Comparison of ENCODE assay signal across 8 cellular contexts in genomic region chr2:178397002-178397605, GRCh38. TPM values are rescaled to one million over a fixed set of nuclear protein-coding genes. Genes with fewer than 3 reads are reported as not detected.
A peak's percentile ranks its signal among the peaks of the same experiment; 100 is the strongest.
DNase-seq lines count a peak whose midpoint lies in the region; ATAC-seq and TF ChIP-seq lines count a peak whose summit lies in the region.

No MANE protein-coding gene starts in this region.

- H2AFZ ChIP-seq in PC-9 (no peak overlapping the region), neural cell (ENCODE audit: low read depth, low read length) (no peak overlapping the region)

- TF ChIP-seq EP300 in neural cell (conservative IDR thresholded peaks at IDR 0.05; ENCODE audit: poor library complexity, severe bottlenecking) = no peak

- TF ChIP-seq POLR2A in erythroblast (IDR thresholded peaks at IDR 0.05; ENCODE audit: low read length) = no peak

- H3F3A ChIP-seq in PC-9 (ENCODE audit: insufficient read depth, low read depth) (no peaks in the 10 kb centered on the region), neural cell (ENCODE audit: insufficient read depth, low read length, poor library complexity, severe bottlenecking) (no peaks in the 10 kb centered on the region)

- H3K4me3 ChIP-seq in PC-9 (no peak overlapping the region), neural cell (ENCODE audit: low read length) (no peak overlapping the region)

- no peaks in the 10 kb centered on the region for H3K79me2 ChIP-seq in PC-9 (ENCODE audit: low read depth)
- H3K79me2 ChIP-seq in neural cell (replicated peaks; ENCODE audit: insufficient read depth, low read length) = no peaks in the 10 kb centered on the region

- peak; percentile 58 for TF ChIP-seq RAD21 in neural cell (conservative IDR thresholded peaks at IDR 0.05)

- H3K9me2 ChIP-seq in PC-9 (ENCODE audit: insufficient read depth) (no peaks in the 10 kb centered on the region), neural cell (ENCODE audit: insufficient read depth, low read length) (no peaks in the 10 kb centered on the region)

- H3K27ac ChIP-seq in PC-9 (no peak overlapping the region), neural cell (ENCODE audit: low read length) (no peak overlapping the region)

- peak; percentile 94 for TF ChIP-seq CTCF in PC-9 (conservative IDR thresholded peaks at IDR 0.05)
- peak; percentile 70 for TF ChIP-seq CTCF in neural cell (IDR thresholded peaks at IDR 0.05; ENCODE audit: poor library complexity, severe bottlenecking)
- TF ChIP-seq CTCF in omental fat pad (IDR thresholded peaks at IDR 0.05) = no peak

- CTCF ChIA-PET in PC-9 (lab: Charles Lee) = interaction anchor here (6.5 kb wide), 1 partner anchor 17 kb away, joined by 37 read pairs; no protein-coding TSS in a partner anchor

- H3K4me1 ChIP-seq in PC-9 (replicated peaks; ENCODE audit: insufficient read depth) = no peaks in the 10 kb centered on the region

- DNase-seq in NCI-H1436 (lab: John Stamatoyannopoulos, UW) (peak; percentile 44), NCI-H1436 treated with DMSO at 0.1 percent for 48 hours (lab: John Stamatoyannopoulos, UW) (no peak), HuH-7 (ENCODE audit: low spot score) (peak; percentile 23), PC-9 (no peak), erythroblast (lab: John Stamatoyannopoulos, UW) (peak; percentile 41 to 64), omental fat pad (ENCODE audit: low spot score) (no peak)

- POLR2A ChIA-PET in PC-9 (lab: Charles Lee; ENCODE audit: unreplicated experiment) = no interaction called here

- intact Hi-C loops in PC-9 (cut with micrococcal nuclease; ENCODE audit: unreplicated experiment) = loop anchor here (1.0 to 5.0 kb wide), 3 partner anchors 18 to 265 kb away; partner anchors contain the start of gene OSBPL6

- no TSS peak for BruUV-seq in PC-9 (replicated peaks; lab: Mats Ljungman, UMichigan)

- H3K27me3 ChIP-seq in PC-9 (ENCODE audit: insufficient read depth, low read depth) = no peaks in the 10 kb centered on the region
- H3K27me3 ChIP-seq in neural cell (ENCODE audit: insufficient read depth, low read depth, low read length) = no peaks in the 10 kb centered on the region

- no peak overlapping the region for H3K9ac ChIP-seq in neural cell (ENCODE audit: low read length)

- no peaks in the 10 kb centered on the region for H3K9me3 ChIP-seq in PC-9 (ENCODE audit: insufficient read depth, low read depth)
- no peaks in the 10 kb centered on the region for H3K9me3 ChIP-seq in neural cell (ENCODE audit: low read length)

- no peaks in the 10 kb centered on the region for H3K36me3 ChIP-seq in PC-9 (ENCODE audit: low read depth)
- no peaks in the 10 kb centered on the region for H3K36me3 ChIP-seq in neural cell (ENCODE audit: insufficient read depth, low read length)

- H3K4me2 ChIP-seq in PC-9 (no peak overlapping the region), neural cell (ENCODE audit: low read length) (no peak overlapping the region)

- H4K20me1 ChIP-seq in PC-9 (ENCODE audit: insufficient read depth) (no peaks in the 10 kb centered on the region), neural cell (ENCODE audit: insufficient read depth) (no peaks in the 10 kb centered on the region)

- ATAC-seq in GM21717 (IDR thresholded peaks at IDR 0.05; ENCODE audit: unreplicated experiment) (peak; percentile 93), omental fat pad (ENCODE audit: low FRiP score) (no peak)

TF ChIP-seq in neural cell, 6 proteins besides CTCF, POLR2A, EP300 and RAD21:
- TF ChIP-seq EZH2 (IDR thresholded peaks at IDR 0.05; ENCODE audit: borderline replicate concordance, insufficient read depth, low read length, poor library complexity, severe bottlenecking) = no peak
- no peak for TF ChIP-seq MXI1 (conservative IDR thresholded peaks at IDR 0.05; ENCODE audit: poor library complexity, severe bottlenecking)
- no peak for TF ChIP-seq TAF1 (IDR thresholded peaks at IDR 0.05; ENCODE audit: low read depth)
- TF ChIP-seq SMC3 (conservative IDR thresholded peaks at IDR 0.05; ENCODE audit: poor library complexity) = peak; percentile 71

RNA-seq across cellular contexts. Expression of gene PRKRA, which starts 53.9 kb away (rescaled TPM):
- total RNA-seq in PC-9 (2021) (87.0 and 93.3 TPM in 2 replicates), omental fat pad (10 to 100 TPM; 50.7 to 67.4 (median 60.4) TPM)
- 77.7 and 91.8 TPM in 2 replicates for polyA plus RNA-seq in neural cell
- polyA minus RNA-seq in neural cell = 60.9 and 67.8 TPM in 2 replicates

RNA-seq across cellular contexts. Expression of gene PJVK, which starts 54.1 kb away (rescaled TPM):
- total RNA-seq in PC-9 (2021) = 14.6 and 16.9 TPM in 2 replicates
- polyA plus RNA-seq in neural cell = 3.6 and 5.5 TPM in 2 replicates
- 2.3 and 2.4 TPM in 2 replicates for polyA minus RNA-seq in neural cell
- 1 to 10 TPM; 2.2 to 2.8 (median 2.5) TPM for total RNA-seq in omental fat pad

Comparison
In these comparisons a context has a peak if more than half of its experiments do, and no peak if none do; other contexts are left out.
1. DNase-seq: peak in NCI-H1436 (single experiment), HuH-7 (single experiment) and erythroblast (2 of 2); none in NCI-H1436 treated with DMSO at 0.1 percent for 48 hours (single experiment), PC-9 (0 of 2) and omental fat pad (single experiment).
2. CTCF ChIP-seq: peak in PC-9 (single experiment) and neural cell (single experiment); none in omental fat pad (0 of 3).